ENCODE assay signal across 8 cellular contexts in the genomic region with DNA sequence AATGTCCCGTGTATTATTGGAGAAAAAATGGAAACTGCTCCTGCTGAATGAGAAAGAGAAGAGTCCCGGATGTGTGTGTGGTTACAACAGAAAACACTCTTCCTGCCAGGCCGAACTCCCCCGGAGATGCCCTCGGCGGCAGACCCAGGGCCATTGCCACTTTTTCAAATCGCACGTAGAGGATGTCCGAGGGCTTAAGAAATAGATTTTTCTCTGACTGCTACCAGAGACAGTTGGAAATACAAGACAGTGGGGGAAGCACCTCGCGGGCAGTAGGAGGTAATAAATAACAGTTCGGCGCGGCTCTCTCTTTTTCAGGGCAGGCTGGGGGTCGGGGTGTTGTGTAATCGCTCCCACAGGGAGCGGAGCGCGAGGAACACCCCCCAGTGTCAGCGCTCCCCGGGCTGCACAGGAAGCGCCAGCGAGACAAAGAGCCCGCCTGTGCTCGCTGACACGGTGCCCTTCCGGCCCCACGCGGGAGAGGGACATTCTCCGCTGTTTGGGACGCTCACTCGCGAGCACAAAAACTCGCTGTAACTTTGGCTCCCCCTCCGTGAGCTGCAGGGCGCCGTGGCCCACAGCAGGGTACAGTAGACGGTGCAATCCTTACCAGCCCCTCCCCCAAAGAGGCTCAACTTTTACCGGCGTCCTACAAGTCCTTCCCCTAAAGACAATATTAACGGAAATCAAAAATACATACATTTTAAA. TPM values are rescaled to one million over a fixed set of nuclear protein-coding genes. Genes with fewer than 3 reads are reported as not detected.
DNase-seq lines count a peak whose midpoint lies in the region; ATAC-seq and TF ChIP-seq lines count a peak whose summit lies in the region.

No MANE protein-coding gene starts in this region.

- peak overlapping the region; percentile 85 for H3K27ac ChIP-seq in effector memory CD4-positive, alpha-beta T cell (ENCODE audit: insufficient read depth, low read length, poor library complexity, severe bottlenecking)
- H3K27ac ChIP-seq in mesenchymal stem cell (ENCODE audit: low read length, poor library complexity, severe bottlenecking): peak overlapping the region; percentile 97

- H3K27me3 Mint-ChIP-seq in activated CD4-positive, alpha-beta memory T cell treated with anti-CD3 and anti-CD28 coated beads, Interleukin-2, amount 10 ng/mL, durations not matched to agents 7 days and 5 days: no peaks in the 10 kb centered on the region

- peak overlapping the region; percentile 71 for H3K4me2 ChIP-seq in mesenchymal stem cell (ENCODE audit: low read length, poor library complexity, severe bottlenecking)

- peak overlapping the region; percentile 94 for H3K27ac Mint-ChIP-seq in activated CD4-positive, alpha-beta memory T cell treated with anti-CD3 and anti-CD28 coated beads, Interleukin-2, amount 10 ng/mL, durations not matched to agents 7 days and 5 days

- H2AFZ ChIP-seq in mesenchymal stem cell (ENCODE audit: low read depth, low read length): no peak overlapping the region

- H3K23ac ChIP-seq in mesenchymal stem cell (ENCODE audit: low read length in 2 of 2): peak overlapping the region; percentile 83 to 99

- peak overlapping the region; percentile 93 for H3K4me3 Mint-ChIP-seq in activated CD4-positive, alpha-beta memory T cell treated with anti-CD3 and anti-CD28 coated beads, Interleukin-2, amount 10 ng/mL, durations not matched to agents 7 days and 5 days

- CTCF ChIA-PET in AG04449 (lab: Yijun Ruan, JAX): interaction anchor here (19.3 kb wide), 1 partner anchor 261 kb away, joined by 260 read pairs; no protein-coding TSS in a partner anchor
- CTCF ChIA-PET in activated CD4-positive, alpha-beta memory T cell treated with anti-CD3 and anti-CD28 coated beads, Interleukin-2, amount 10 ng/mL, durations not matched to agents 7 days and 5 days (lab: Charles Lee): interaction anchor here (0.7 to 1.6 kb wide), 7 partner anchors 9 to 370 kb away, joined by 3 to 4 read pairs (median 4); a partner anchor contains a TSS

- ATAC-seq in HG03045 (IDR thresholded peaks at IDR 0.05; ENCODE audit: unreplicated experiment): peak; percentile 65

- H3K4me3 ChIP-seq in AG04449 (ENCODE audit: low read depth, low read length) (peak overlapping the region; percentile 93), mesenchymal stem cell (ENCODE audit: insufficient read depth in 1 of 2, low read depth in 1 of 2, low read length in 2 of 2) (peak overlapping the region; percentile 82 to 86)
- peak overlapping the region; percentile 84 for H3K4me3 ChIP-seq in effector memory CD4-positive, alpha-beta T cell (ENCODE audit: insufficient read depth, low read depth, low read length, poor library complexity, severe bottlenecking)

- H3K36me3 ChIP-seq in effector memory CD4-positive, alpha-beta T cell (ENCODE audit: control insufficient read depth, insufficient read depth, low read length): no peaks in the 10 kb centered on the region
- peaks cover 0 to 8% of the 10 kb centered on the region in 2 experiments for H3K36me3 ChIP-seq in mesenchymal stem cell (ENCODE audit: control insufficient read depth in 1 of 2, insufficient read depth in 2 of 2, low read depth in 1 of 2, low read length in 2 of 2)

- H3K27me3 ChIP-seq in effector memory CD4-positive, alpha-beta T cell (replicated peaks; ENCODE audit: control insufficient read depth, insufficient read depth, low read length, poor library complexity, severe bottlenecking): no peaks in the 10 kb centered on the region
- H3K27me3 ChIP-seq in mesenchymal stem cell (ENCODE audit: control insufficient read depth in 1 of 2, insufficient read depth in 1 of 2, low read length in 2 of 2): no peaks in the 10 kb centered on the region

- DNase-seq in AG04449 (ENCODE audit: low read depth, low spot score) (peak; percentile 58), NCI-H69 (lab: John Stamatoyannopoulos, UW) (peak; percentile 83), mesenchymal stem cell (peak; percentile 88)
- peak; percentile 75 for DNase-seq in activated CD4-positive, alpha-beta memory T cell treated with anti-CD3 and anti-CD28 coated beads, Interleukin-2, amount 10 ng/mL, durations not matched to agents 7 days and 5 days
- DNase-seq in effector memory CD4-positive, alpha-beta T cell: peak; percentile 34 to 47 (median 44)
- DNase-seq in stimulated activated CD8-positive, alpha-beta memory T cell treated with anti-CD3 and anti-CD28 coated beads, Interleukin-15, amount 100 ng/mL, for 1 hour (ENCODE audit: low read depth): peak; percentile 27

- H2BK12ac ChIP-seq in mesenchymal stem cell (ENCODE audit: low read length in 2 of 2): peak overlapping the region; percentile 23 to 95

- H3K9ac ChIP-seq in mesenchymal stem cell (ENCODE audit: low read length): peak overlapping the region; percentile 99

- no peaks in the 10 kb centered on the region for H3K9me3 ChIP-seq in effector memory CD4-positive, alpha-beta T cell (ENCODE audit: control insufficient read depth, low read length)
- no peaks in the 10 kb centered on the region for H3K9me3 ChIP-seq in mesenchymal stem cell (ENCODE audit: control insufficient read depth, low read length)

- peak overlapping the region; percentile 86 for H4K8ac ChIP-seq in mesenchymal stem cell (ENCODE audit: low read length)

- H3K9me3 Mint-ChIP-seq in activated CD4-positive, alpha-beta memory T cell treated with anti-CD3 and anti-CD28 coated beads, Interleukin-2, amount 10 ng/mL, durations not matched to agents 7 days and 5 days: no peaks in the 10 kb centered on the region

- H4K91ac ChIP-seq in mesenchymal stem cell (ENCODE audit: low read length): peak overlapping the region; percentile 99

- peaks cover 37% of the 10 kb centered on the region for H3K36me3 Mint-ChIP-seq in activated CD4-positive, alpha-beta memory T cell treated with anti-CD3 and anti-CD28 coated beads, Interleukin-2, amount 10 ng/mL, durations not matched to agents 7 days and 5 days (ENCODE audit: low read depth)

- no peaks in the 10 kb centered on the region for H3K4me1 ChIP-seq in effector memory CD4-positive, alpha-beta T cell (ENCODE audit: control insufficient read depth, insufficient read depth, low read length, poor library complexity, severe bottlenecking)
- H3K4me1 ChIP-seq in mesenchymal stem cell (ENCODE audit: control insufficient read depth, insufficient read depth, low read depth, low read length): peaks cover 17% of the 10 kb centered on the region

- H2BK5ac ChIP-seq in mesenchymal stem cell (ENCODE audit: low read depth, low read length, poor library complexity, severe bottlenecking): peak overlapping the region; percentile 95

- peak overlapping the region; percentile 65 for H2BK120ac ChIP-seq in mesenchymal stem cell (ENCODE audit: low read depth, low read length)

- peak overlapping the region; percentile 95 to 97 for H3K14ac ChIP-seq in mesenchymal stem cell (ENCODE audit: low read length in 2 of 2)

- no peak overlapping the region for H2BK15ac ChIP-seq in mesenchymal stem cell (ENCODE audit: low read depth, poor library complexity, severe bottlenecking)

- no peak for TF ChIP-seq CTCF in AG04449 (IDR thresholded peaks at IDR 0.05; ENCODE audit: insufficient read depth, low read length, missing control alignments)

- H3K4ac ChIP-seq in mesenchymal stem cell (ENCODE audit: low read depth in 1 of 2, low read length in 2 of 2): peak overlapping the region; percentile 91 to 98

- POLR2A ChIA-PET in AG04449 (lab: Yijun Ruan, JAX): interaction anchor here (1.3 kb wide), 1 partner anchor 42 kb away, joined by 3 read pairs; no protein-coding TSS in a partner anchor
- POLR2A ChIA-PET in activated CD4-positive, alpha-beta memory T cell treated with anti-CD3 and anti-CD28 coated beads, Interleukin-2, amount 10 ng/mL, durations not matched to agents 7 days and 5 days (lab: Charles Lee): interaction anchor here (0.7 to 3.4 kb wide), 7 partner anchors 9 to 204 kb away, joined by 3 to 51 read pairs (median 4); a partner anchor contains a TSS

- under 1% methylated on average over 36 of the region's 41 CpGs for WGBS in mesenchymal stem cell

- peak overlapping the region; percentile 89 for H2AK5ac ChIP-seq in mesenchymal stem cell (ENCODE audit: low read length, severe bottlenecking)

- H3K4me1 Mint-ChIP-seq in activated CD4-positive, alpha-beta memory T cell treated with anti-CD3 and anti-CD28 coated beads, Interleukin-2, amount 10 ng/mL, durations not matched to agents 7 days and 5 days: peaks cover 45% of the 10 kb centered on the region

- H3K79me1 ChIP-seq in mesenchymal stem cell (replicated peaks; ENCODE audit: low read length, poor library complexity, severe bottlenecking): peaks cover 9% of the 10 kb centered on the region

- peak overlapping the region; percentile 86 to 99 for H3K18ac ChIP-seq in mesenchymal stem cell (ENCODE audit: low read depth in 1 of 2, low read length in 2 of 2)

- peak; percentile 64 for TF ChIP-seq POLR2A in GM18526 (IDR thresholded peaks at IDR 0.05; ENCODE audit: extremely low read depth, insufficient read length)

RNA-seq across cellular contexts. Expression of a gene that starts 1.1 kb away (rescaled TPM):
- total RNA-seq in activated CD4-positive, alpha-beta memory T cell treated with anti-CD3 and anti-CD28 coated beads, Interleukin-2, amount 10 ng/mL, durations not matched to agents 7 days and 5 days: 10 to 100 TPM; 47.8 to 49.2 TPM
- polyA plus RNA-seq in mesenchymal stem cell (2013, experiment 1 of 2): 73.9 TPM
- polyA plus RNA-seq in mesenchymal stem cell (2013, experiment 2 of 2): 71.8 TPM

Comparison
In these comparisons a context has a peak if more than half of its experiments do, and no peak if none do; other contexts are left out.
1. Peak in every context shown above with its lines: DNase-seq, ATAC-seq, H3K4me3 ChIP-seq and H3K27ac ChIP-seq.
2. DNase-seq: peak in every context shown above with its lines; median percentile 88 in mesenchymal stem cell; 83 in NCI-H69; 75 in activated CD4-positive, alpha-beta memory T cell treated with anti-CD3 and anti-CD28 coated beads, Interleukin-2, amount 10 ng/mL, durations not matched to agents 7 days and 5 days; 58 in AG04449; 44 in effector memory CD4-positive, alpha-beta T cell; 27 in stimulated activated CD8-positive, alpha-beta memory T cell treated with anti-CD3 and anti-CD28 coated beads, Interleukin-15, amount 100 ng/mL, for 1 hour.